Comparison of ENCODE assay signal across 2 cellular contexts in the genomic region with DNA sequence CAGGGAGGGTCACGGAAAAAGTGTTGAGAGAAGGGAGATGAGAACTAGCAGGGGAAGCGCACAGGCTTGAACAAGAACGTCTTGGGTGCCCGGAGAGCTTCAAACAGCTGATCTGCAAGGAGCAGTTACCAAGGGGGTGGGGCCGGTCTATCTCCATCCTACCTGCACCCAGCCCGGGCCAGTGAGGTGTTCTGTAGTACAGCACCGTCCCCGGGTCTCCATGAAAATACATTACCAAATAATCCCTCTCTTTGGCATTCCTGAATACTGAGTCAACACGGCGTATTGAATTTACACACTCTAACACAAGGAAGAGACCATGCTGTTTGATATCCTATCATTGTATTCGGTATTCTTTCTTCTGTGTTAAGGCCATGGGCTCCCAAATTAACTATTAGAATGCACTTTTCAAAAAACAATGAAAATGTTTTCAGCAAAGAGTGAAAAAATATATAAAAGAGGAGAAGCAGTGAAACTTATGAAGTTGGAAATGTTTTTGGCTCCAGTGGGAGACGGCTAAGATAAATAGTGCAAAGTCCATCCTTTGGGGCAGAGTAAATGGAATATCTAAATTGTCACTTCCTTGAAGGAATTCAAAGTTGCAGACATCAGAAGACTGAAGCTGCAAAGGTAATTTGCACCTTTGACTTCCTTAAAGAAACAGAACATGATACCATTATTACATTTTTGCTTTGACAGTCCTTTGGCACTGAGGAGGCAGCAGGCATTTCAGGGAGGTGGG.
TF ChIP-seq lines count a peak whose summit lies in the region.

No MANE protein-coding gene starts in this region.

TF ChIP-seq in A549, 52 proteins besides CTCF, POLR2A, EP300 and RAD21 (continued from another document and continues in another):
- TF ChIP-seq REST (IDR thresholded peaks at IDR 0.05) (no peak), HDAC2 (IDR thresholded peaks at IDR 0.05) (no peak), SMC3 (IDR thresholded peaks at IDR 0.05) (peak; percentile 6; the same call in 1 of the 3 replicates), RARB (CRISPR knock-in tag; IDR thresholded peaks at IDR 0.05) (no peak), CEBPB (IDR thresholded peaks at IDR 0.05) (no peak), TFCP2L1 (CRISPR knock-in tag; IDR thresholded peaks at IDR 0.05) (no peak), PHF8 (IDR thresholded peaks at IDR 0.05; ENCODE audit: borderline replicate concordance, low read depth) (no peak), GATA3 (IDR thresholded peaks at IDR 0.05; ENCODE audit: borderline replicate concordance) (no peak), EHF (CRISPR knock-in tag; IDR thresholded peaks at IDR 0.05) (0 out of 2 replicates have a peak, but pooled peaks have one; percentile 41), ESRRA (IDR thresholded peaks at IDR 0.05; ENCODE audit: borderline replicate concordance, low read length) (no peak), NR3C1 (IDR thresholded peaks at IDR 0.05) (no peak), RCOR1 (IDR thresholded peaks at IDR 0.05; ENCODE audit: low read depth, low read length) (no peak), HES2 (IDR thresholded peaks at IDR 0.05) (no peak), MAZ (IDR thresholded peaks at IDR 0.05; ENCODE audit: borderline replicate concordance, low read depth, low read length) (no peak), HMGXB4 (CRISPR knock-in tag; IDR thresholded peaks at IDR 0.05; ENCODE audit: borderline replicate concordance) (no peak), JUN (IDR thresholded peaks at IDR 0.05) (no peak; a peak in 1 of 5 replicates), HOXB5 (CRISPR knock-in tag; IDR thresholded peaks at IDR 0.05) (no peak), FOXS1 (CRISPR knock-in tag; IDR thresholded peaks at IDR 0.05) (no peak), FOSL2 (IDR thresholded peaks at IDR 0.05) (peak; percentile 14; the same call in 1 of the 2 replicates), FOSL2 (CRISPR knock-in tag; IDR thresholded peaks at IDR 0.05) (peak; percentile 74), BCL3 (IDR thresholded peaks at IDR 0.05) (no peak), ZSCAN20 (CRISPR knock-in tag; IDR thresholded peaks at IDR 0.05) (no peak), MAFK (IDR thresholded peaks at IDR 0.05; ENCODE audit: partially characterized antibody) (no peak), CBX8 (IDR thresholded peaks at IDR 0.05) (no peak), ZC3H11A (IDR thresholded peaks at IDR 0.05) (no peak), TP53 (CRISPR knock-in tag; IDR thresholded peaks at IDR 0.05) (no peak), FOSB (CRISPR knock-in tag; IDR thresholded peaks at IDR 0.05) (no peak), KDM5A (IDR thresholded peaks at IDR 0.05) (no peak)
- TF ChIP-seq, protein P1, sequence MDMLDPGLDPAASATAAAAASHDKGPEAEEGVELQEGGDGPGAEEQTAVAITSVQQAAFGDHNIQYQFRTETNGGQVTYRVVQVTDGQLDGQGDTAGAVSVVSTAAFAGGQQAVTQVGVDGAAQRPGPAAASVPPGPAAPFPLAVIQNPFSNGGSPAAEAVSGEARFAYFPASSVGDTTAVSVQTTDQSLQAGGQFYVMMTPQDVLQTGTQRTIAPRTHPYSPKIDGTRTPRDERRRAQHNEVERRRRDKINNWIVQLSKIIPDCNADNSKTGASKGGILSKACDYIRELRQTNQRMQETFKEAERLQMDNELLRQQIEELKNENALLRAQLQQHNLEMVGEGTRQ (IDR thresholded peaks at IDR 0.05), result no peak

TF ChIP-seq in WTC11, 78 proteins besides CTCF, POLR2A, EP300 and RAD21 (continued from another document):
- TF ChIP-seq STAT6 (CRISPR knock-in tag; conservative IDR thresholded peaks at IDR 0.05; ENCODE audit: low read depth) (no peak), KAT7 (CRISPR knock-in tag; IDR thresholded peaks at IDR 0.05; ENCODE audit: borderline replicate concordance) (no peak), IRF2 (CRISPR knock-in tag; IDR thresholded peaks at IDR 0.05; ENCODE audit: borderline replicate concordance, low read depth) (no peak), ZNF263 (CRISPR knock-in tag; IDR thresholded peaks at IDR 0.05; ENCODE audit: low read depth) (no peak)
